21 cellular contexts compared by ENCODE assay signal in the genomic region with DNA sequence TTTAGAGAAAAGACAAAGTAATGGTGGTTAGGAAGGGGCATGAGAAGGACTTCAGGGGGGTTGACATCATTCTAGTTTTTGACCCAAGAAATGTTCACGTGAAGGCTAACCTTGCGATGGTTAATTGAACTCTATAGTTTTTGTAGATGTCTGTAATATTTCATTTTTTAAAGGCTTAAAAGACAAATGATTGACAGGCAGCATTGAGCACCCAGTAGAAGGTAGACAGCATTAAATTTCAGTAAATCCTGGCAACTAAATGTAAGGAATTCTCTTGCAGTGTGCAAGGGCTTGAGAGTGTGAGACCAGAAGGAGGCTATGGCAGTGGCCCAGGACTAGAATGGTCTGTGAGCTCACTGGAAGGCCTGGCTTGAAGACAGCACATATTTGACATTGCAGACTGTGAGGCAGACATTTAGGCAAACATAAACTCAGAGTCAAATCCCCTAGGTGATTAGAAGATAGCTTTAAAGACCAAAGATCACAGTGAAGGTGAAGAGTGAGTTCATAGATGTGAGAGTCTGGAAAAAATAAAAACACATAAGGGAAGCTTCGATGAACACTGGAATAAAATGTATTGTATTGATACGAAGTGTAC.
DNase-seq lines count a peak whose midpoint lies in the region; ATAC-seq and TF ChIP-seq lines count a peak whose summit lies in the region.
"Had no signal": no experiment of that assay in that cellular context is flagged by ENCODE, and none has a peak within 500 bp of the region (broad histone marks: within the 10 kb centered on the region; RNA-seq: fewer than 3 reads in every experiment).

No MANE protein-coding gene starts in this region.

- TF ChIP-seq POLR2A in right lobe of liver (IDR thresholded peaks at IDR 0.05) (no peak), uterus (IDR thresholded peaks at IDR 0.05) (no peak)

- peaks cover 4% of the 10 kb centered on the region for H3K4me1 Mint-ChIP-seq in activated CD4-positive, alpha-beta memory T cell treated with anti-CD3 and anti-CD28 coated beads, Interleukin-2, amount 10 ng/mL, durations not matched to agents 7 days and 5 days
- H3K4me1 Mint-ChIP-seq: activated B cell treated with CpG ODN at 0.5 μM for 24 hours; activated CD8-positive, alpha-beta memory T cell treated with anti-CD3 and anti-CD28 coated beads, Interleukin-2, amount 10 ng/mL, durations not matched to agents 7 days and 5 days; memory B cell; neural progenitor cell had no signal

- no peaks in the 10 kb centered on the region for H3K36me3 Mint-ChIP-seq in activated CD4-positive, alpha-beta memory T cell treated with anti-CD3 and anti-CD28 coated beads, Interleukin-2, amount 10 ng/mL, durations not matched to agents 7 days and 5 days (ENCODE audit: low read depth)
- H3K36me3 Mint-ChIP-seq: activated CD8-positive, alpha-beta memory T cell treated with anti-CD3 and anti-CD28 coated beads, Interleukin-2, amount 10 ng/mL, durations not matched to agents 7 days and 5 days; memory B cell; neural progenitor cell had no signal

- H3K9me3 ChIP-seq in adipocyte (ENCODE audit: control insufficient read depth, low read length) (no peaks in the 10 kb centered on the region), right lobe of liver (no peaks in the 10 kb centered on the region), uterus (no peaks in the 10 kb centered on the region)
- H3K9me3 ChIP-seq: body of pancreas had no signal

- H3K27me3 ChIP-seq in adipocyte (replicated peaks; ENCODE audit: control insufficient read depth, insufficient read depth, low read length) (no peaks in the 10 kb centered on the region), right lobe of liver (no peaks in the 10 kb centered on the region), uterus (no peaks in the 10 kb centered on the region)
- H3K27me3 ChIP-seq: body of pancreas, neural progenitor cell had no signal

- H3K27me3 Mint-ChIP-seq in activated CD4-positive, alpha-beta memory T cell treated with anti-CD3 and anti-CD28 coated beads, Interleukin-2, amount 10 ng/mL, durations not matched to agents 7 days and 5 days, result no peaks in the 10 kb centered on the region
- H3K27me3 Mint-ChIP-seq: activated B cell treated with CpG ODN at 0.5 μM for 24 hours, memory B cell had no signal

- H3K9ac ChIP-seq in adipocyte (ENCODE audit: low read length), result no peak overlapping the region
- H3K9ac ChIP-seq: neural progenitor cell had no signal

- H3K4me3 Mint-ChIP-seq in activated CD4-positive, alpha-beta memory T cell treated with anti-CD3 and anti-CD28 coated beads, Interleukin-2, amount 10 ng/mL, durations not matched to agents 7 days and 5 days, result no peak overlapping the region
- H3K4me3 Mint-ChIP-seq: activated B cell treated with CpG ODN at 0.5 μM for 24 hours; activated CD8-positive, alpha-beta memory T cell treated with anti-CD3 and anti-CD28 coated beads, Interleukin-2, amount 10 ng/mL, durations not matched to agents 7 days and 5 days; memory B cell; neural progenitor cell; T-helper 1 cell treated with Interleukin-12 subunit alpha and Interleukin-12 subunit beta and Interleukin-4 antibody, amounts not matched to agents 30 μg/mL and 1 μg/mL, for 36 hours had no signal

- intact Hi-C loops in right lobe of liver (cut with DNase I), result no loop called here
- intact Hi-C loops in uterus (cut with DNase I; ENCODE audit: low total_unique reads), result no loop called here

- peak; percentile 72 for DNase-seq in AG08396 (ENCODE audit: low spot score)
- DNase-seq in adipocyte (ENCODE audit: low read depth), result peak; percentile 70
- DNase-seq in fibroblast of peridontal ligament (ENCODE audit: extremely low read depth), result peak; percentile 84
- peak; percentile 44 to 67 (median 65) for DNase-seq in right lobe of liver
- no peak for DNase-seq in NCI-H2029 treated with DMSO at 0.1 percent for 48 hours (lab: John Stamatoyannopoulos, UW)
- no peak for DNase-seq in activated CD4-positive, alpha-beta memory T cell treated with anti-CD3 and anti-CD28 coated beads, Interleukin-2, amount 10 ng/mL, durations not matched to agents 7 days and 5 days
- no peak for DNase-seq in uterus
- DNase-seq: activated B cell treated with CpG ODN at 0.5 μM for 24 hours; activated CD8-positive, alpha-beta memory T cell treated with anti-CD3 and anti-CD28 coated beads, Interleukin-2, amount 10 ng/mL, durations not matched to agents 7 days and 5 days; activated effector memory CD4-positive, alpha-beta T cell treated with anti-CD3 and anti-CD28 coated beads, Interleukin-2, amount 50 U/mL, for 16 hours; body of pancreas; foreskin melanocyte; Karpas-422; NCI-H1417 treated with DMSO at 0.1 percent for 48 hours; NCI-H2227 treated with DMSO at 0.1 percent for 48 hours; stimulated activated CD4-positive, alpha-beta T cell treated with anti-CD3 and anti-CD28 coated beads, Interleukin-4, amount 100 ng/mL, for 1 hour had no signal

- H3K27ac Mint-ChIP-seq in activated CD4-positive, alpha-beta memory T cell treated with anti-CD3 and anti-CD28 coated beads, Interleukin-2, amount 10 ng/mL, durations not matched to agents 7 days and 5 days, result no peak overlapping the region
- H3K27ac Mint-ChIP-seq: activated B cell treated with CpG ODN at 0.5 μM for 24 hours; activated CD8-positive, alpha-beta memory T cell treated with anti-CD3 and anti-CD28 coated beads, Interleukin-2, amount 10 ng/mL, durations not matched to agents 7 days and 5 days; memory B cell; neural progenitor cell; T-helper 1 cell treated with Interleukin-12 subunit alpha and Interleukin-12 subunit beta and Interleukin-4 antibody, amounts not matched to agents 30 μg/mL and 1 μg/mL, for 36 hours had no signal

- TF ChIP-seq CTCF in right lobe of liver (IDR thresholded peaks at IDR 0.05), result no peak
- no peak for TF ChIP-seq CTCF in uterus (IDR thresholded peaks at IDR 0.05)

- CTCF ChIA-PET in activated CD4-positive, alpha-beta memory T cell treated with anti-CD3 and anti-CD28 coated beads, Interleukin-2, amount 10 ng/mL, durations not matched to agents 7 days and 5 days (lab: Charles Lee), result no interaction called here

- H3K36me3 ChIP-seq in adipocyte (ENCODE audit: control insufficient read depth, insufficient read depth, low read length, severe bottlenecking) (no peaks in the 10 kb centered on the region), right lobe of liver (no peaks in the 10 kb centered on the region), uterus (no peaks in the 10 kb centered on the region)
- H3K36me3 ChIP-seq: neural progenitor cell had no signal

- H3K4me1 ChIP-seq in adipocyte (ENCODE audit: control insufficient read depth, insufficient read depth, low read length) (peaks cover 10% of the 10 kb centered on the region), right lobe of liver (peaks cover 0 to 20% (median 0%) of the 10 kb centered on the region in 4 donors), uterus (no peaks in the 10 kb centered on the region)
- H3K4me1 ChIP-seq: body of pancreas, neural progenitor cell had no signal

- H3K9me3 Mint-ChIP-seq in activated CD4-positive, alpha-beta memory T cell treated with anti-CD3 and anti-CD28 coated beads, Interleukin-2, amount 10 ng/mL, durations not matched to agents 7 days and 5 days, result no peaks in the 10 kb centered on the region
- H3K9me3 Mint-ChIP-seq: activated B cell treated with CpG ODN at 0.5 μM for 24 hours; memory B cell; neural progenitor cell; T-helper 1 cell treated with Interleukin-12 subunit alpha and Interleukin-12 subunit beta and Interleukin-4 antibody, amounts not matched to agents 30 μg/mL and 1 μg/mL, for 36 hours had no signal

- peak; percentile 84 to 97 (median 90) for ATAC-seq in right lobe of liver
- no peak for ATAC-seq in GM18502 (IDR thresholded peaks at IDR 0.05; ENCODE audit: poor library complexity, unreplicated experiment)
- ATAC-seq: activated CD8-positive, alpha-beta memory T cell treated with anti-CD3 and anti-CD28 coated beads, Interleukin-2, amount 10 ng/mL, durations not matched to agents 7 days and 5 days; body of pancreas had no signal

- WGBS in right lobe of liver (ENCODE audit: insufficient coverage, low coverage, low lambda C conversion rate, missing lambda C conversion rate), result 67% methylated on average over 4 of the region's 4 CpGs

- POLR2A ChIA-PET in activated CD4-positive, alpha-beta memory T cell treated with anti-CD3 and anti-CD28 coated beads, Interleukin-2, amount 10 ng/mL, durations not matched to agents 7 days and 5 days (lab: Charles Lee), result no interaction called here

- H3K4me3 ChIP-seq in adipocyte (ENCODE audit: low read length) (no peak overlapping the region), right lobe of liver (no peak overlapping the region), uterus (no peak overlapping the region)
- H3K4me3 ChIP-seq: body of pancreas, neural progenitor cell had no signal

- H3K27ac ChIP-seq in right lobe of liver (peak overlapping the region in 1 of 3 donors; percentile 35), uterus (no peak overlapping the region)
- H3K27ac ChIP-seq: body of pancreas, neural progenitor cell, RWPE1 had no signal

Comparison
In these comparisons a context has a peak if more than half of its experiments do, and no peak if none do; other contexts are left out.
1. DNase-seq: peak in AG08396 (single experiment), adipocyte (single experiment), fibroblast of peridontal ligament (single experiment) and right lobe of liver (3 of 3); none in NCI-H2029 treated with DMSO at 0.1 percent for 48 hours (single experiment), activated CD4-positive, alpha-beta memory T cell treated with anti-CD3 and anti-CD28 coated beads, Interleukin-2, amount 10 ng/mL, durations not matched to agents 7 days and 5 days (single experiment) and uterus (0 of 2).